In the genomic region with DNA sequence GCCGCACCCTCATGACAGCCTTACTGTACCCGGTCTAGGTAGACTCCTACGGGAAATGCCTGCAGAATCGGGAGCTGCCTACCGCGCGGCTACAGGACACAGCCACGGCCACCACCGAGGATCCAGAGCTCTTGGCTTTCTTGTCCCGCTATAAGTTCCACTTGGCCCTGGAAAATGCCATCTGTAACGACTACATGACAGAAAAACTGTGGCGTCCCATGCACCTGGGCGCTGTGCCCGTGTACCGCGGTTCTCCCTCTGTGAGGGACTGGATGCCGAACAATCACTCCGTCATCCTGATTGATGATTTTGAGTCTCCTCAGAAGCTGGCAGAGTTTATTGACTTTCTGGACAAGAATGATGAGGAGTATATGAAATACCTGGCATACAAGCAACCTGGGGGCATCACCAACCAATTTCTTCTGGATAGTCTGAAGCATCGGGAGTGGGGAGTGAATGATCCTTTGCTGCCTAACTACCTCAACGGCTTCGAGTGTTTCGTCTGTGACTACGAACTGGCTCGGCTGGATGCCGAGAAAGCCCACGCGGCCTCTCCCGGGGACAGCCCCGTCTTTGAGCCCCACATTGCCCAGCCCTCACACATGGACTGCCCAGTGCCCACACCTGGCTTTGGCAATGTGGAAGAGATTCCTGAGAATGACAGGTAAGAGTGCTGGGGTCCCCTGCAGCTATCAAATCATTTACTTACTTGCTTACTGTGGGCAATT, we compare ENCODE assay signal across 8 cellular contexts. TPM values are rescaled to one million over a fixed set of nuclear protein-coding genes. Genes with fewer than 3 reads are reported as not detected.
DNase-seq lines count a peak whose midpoint lies in the region; ATAC-seq and TF ChIP-seq lines count a peak whose summit lies in the region.

No MANE protein-coding gene starts in this region.

- H3K36me3 ChIP-seq in PC-9 (ENCODE audit: low read depth) (peaks cover 30% of the 10 kb centered on the region), duodenal mucosa (ENCODE audit: control insufficient read depth in 1 of 2, insufficient read depth in 2 of 2, low read length in 2 of 2) (peaks cover 37 to 38% of the 10 kb centered on the region in 2 donors)

- DNase-seq in activated CD4-positive, alpha-beta T cell treated with anti-CD3 and anti-CD28 coated beads, Interleukin-2, amount 10 ng/mL, durations not matched to agents 7 days and 5 days: peak; percentile 32
- no peak for DNase-seq in activated CD4-positive, alpha-beta T cell treated with anti-CD3 and anti-CD28 coated beads, Interleukin-2, amount 50 U/mL, for 4 hours
- no peak for DNase-seq in PC-9
- DNase-seq in naive thymus-derived CD8-positive, alpha-beta T cell: peak in 2 of 10 donors; percentile 10 to 15
- no peak for DNase-seq in AG08396 (ENCODE audit: low spot score)
- DNase-seq in HK-2 (ENCODE audit: unreplicated experiment): no peak
- DNase-seq in retina: no peak

- H3K27me3 Mint-ChIP-seq in activated CD4-positive, alpha-beta T cell treated with anti-CD3 and anti-CD28 coated beads, Interleukin-2, amount 10 ng/mL, durations not matched to agents 7 days and 5 days: no peaks in the 10 kb centered on the region
- no peaks in the 10 kb centered on the region for H3K27me3 Mint-ChIP-seq in naive thymus-derived CD8-positive, alpha-beta T cell

- H3K9me3 Mint-ChIP-seq in activated CD4-positive, alpha-beta T cell treated with anti-CD3 and anti-CD28 coated beads, Interleukin-2, amount 10 ng/mL, durations not matched to agents 7 days and 5 days: no peaks in the 10 kb centered on the region
- no peaks in the 10 kb centered on the region for H3K9me3 Mint-ChIP-seq in naive thymus-derived CD8-positive, alpha-beta T cell

- no peaks in the 10 kb centered on the region for H3K9me3 ChIP-seq in PC-9 (ENCODE audit: insufficient read depth, low read depth)
- H3K9me3 ChIP-seq in duodenal mucosa (ENCODE audit: control insufficient read depth in 1 of 2, low read length in 2 of 2): no peaks in the 10 kb centered on the region

- CTCF ChIA-PET in activated CD4-positive, alpha-beta T cell treated with anti-CD3 and anti-CD28 coated beads, Interleukin-2, amount 10 ng/mL, durations not matched to agents 7 days and 5 days (lab: Charles Lee): interaction anchor here (0.7 to 9.8 kb wide), 10 partner anchors 10 to 1433 kb away, joined by 3 to 103 read pairs (median 4); a partner anchor contains a TSS
- CTCF ChIA-PET in PC-9 (lab: Charles Lee): interaction anchor here (0.7 to 1.3 kb wide), 3 partner anchors 10 to 307 kb away, joined by 3 to 4 read pairs (median 3); no protein-coding TSS in a partner anchor

- peak; percentile 2 to 5 for ATAC-seq in naive thymus-derived CD8-positive, alpha-beta T cell

- no peaks in the 10 kb centered on the region for H3K9me2 ChIP-seq in PC-9 (ENCODE audit: insufficient read depth)

- H4K20me1 ChIP-seq in PC-9 (ENCODE audit: insufficient read depth): peaks cover 9% of the 10 kb centered on the region; the same call in 1 of the 2 replicates

- H3K27ac Mint-ChIP-seq in activated CD4-positive, alpha-beta T cell treated with anti-CD3 and anti-CD28 coated beads, Interleukin-2, amount 10 ng/mL, durations not matched to agents 7 days and 5 days: peak overlapping the region; percentile 94
- H3K27ac Mint-ChIP-seq in naive thymus-derived CD8-positive, alpha-beta T cell: peak overlapping the region; percentile 84 to 97 (median 94)

- H3K27ac ChIP-seq in PC-9: no peak overlapping the region
- peak overlapping the region; percentile 95 for H3K27ac ChIP-seq in duodenal mucosa (ENCODE audit: low read depth, low read length)

- H3K4me1 ChIP-seq in PC-9 (replicated peaks; ENCODE audit: insufficient read depth) (peaks cover 7% of the 10 kb centered on the region), duodenal mucosa (ENCODE audit: control insufficient read depth in 1 of 2, insufficient read depth in 2 of 2, low read length in 2 of 2) (peaks cover 23 to 28% of the 10 kb centered on the region in 2 donors)

- H3K27me3 ChIP-seq in PC-9 (ENCODE audit: insufficient read depth, low read depth) (no peaks in the 10 kb centered on the region), duodenal mucosa (ENCODE audit: control insufficient read depth in 1 of 2, insufficient read depth in 2 of 2, low read length in 2 of 2) (no peaks in the 10 kb centered on the region)

- BruUV-seq in PC-9 (replicated peaks; lab: Mats Ljungman, UMichigan): TSS peak; percentile 29

- no peaks in the 10 kb centered on the region; the same call in 1 of the 2 replicates for H3K79me2 ChIP-seq in PC-9 (ENCODE audit: low read depth)

- peaks cover 64% of the 10 kb centered on the region for H3K4me1 Mint-ChIP-seq in activated CD4-positive, alpha-beta T cell treated with anti-CD3 and anti-CD28 coated beads, Interleukin-2, amount 10 ng/mL, durations not matched to agents 7 days and 5 days
- H3K4me1 Mint-ChIP-seq in naive thymus-derived CD8-positive, alpha-beta T cell: peaks cover 34 to 66% (median 53%) of the 10 kb centered on the region in 4 donors

- H3K4me3 ChIP-seq in PC-9 (peak overlapping the region; percentile 52; the same call in 1 of the 2 replicates), duodenal mucosa (ENCODE audit: low read depth in 1 of 2, low read length in 2 of 2) (peak overlapping the region; percentile 75 to 87)

- peaks cover 30% of the 10 kb centered on the region for H3F3A ChIP-seq in PC-9 (ENCODE audit: insufficient read depth, low read depth)

- POLR2A ChIA-PET in activated CD4-positive, alpha-beta T cell treated with anti-CD3 and anti-CD28 coated beads, Interleukin-2, amount 10 ng/mL, durations not matched to agents 7 days and 5 days (lab: Charles Lee): interaction anchor here (0.5 to 2.1 kb wide), 2 partner anchors 8 to 224 kb away, joined by 5 to 9 read pairs; a partner anchor contains a TSS
- POLR2A ChIA-PET in PC-9 (lab: Charles Lee; ENCODE audit: unreplicated experiment): interaction anchor here (0.6 to 0.7 kb wide), 2 partner anchors 106 to 237 kb away, joined by 3 read pairs; no protein-coding TSS in a partner anchor
- POLR2A ChIA-PET in naive thymus-derived CD8-positive, alpha-beta T cell (lab: Charles Lee): interaction anchor here (0.6 to 6.9 kb wide), 21 partner anchors 10 to 281 kb away, joined by 3 to 169 read pairs (median 5); a partner anchor contains a TSS

- H3K9ac ChIP-seq in duodenal mucosa (ENCODE audit: low read depth in 1 of 2, low read length in 2 of 2): peak overlapping the region; percentile 72 to 76

- peak overlapping the region; percentile 95 for H3K4me3 Mint-ChIP-seq in activated CD4-positive, alpha-beta T cell treated with anti-CD3 and anti-CD28 coated beads, Interleukin-2, amount 10 ng/mL, durations not matched to agents 7 days and 5 days
- H3K4me3 Mint-ChIP-seq in naive thymus-derived CD8-positive, alpha-beta T cell: peak overlapping the region; percentile 92 to 97 (median 96)

- H2AFZ ChIP-seq in PC-9: no peak overlapping the region

- peaks cover 65% of the 10 kb centered on the region for H3K36me3 Mint-ChIP-seq in activated CD4-positive, alpha-beta T cell treated with anti-CD3 and anti-CD28 coated beads, Interleukin-2, amount 10 ng/mL, durations not matched to agents 7 days and 5 days (ENCODE audit: low read depth)
- H3K36me3 Mint-ChIP-seq in naive thymus-derived CD8-positive, alpha-beta T cell: peaks cover 0 to 64% (median 9%) of the 10 kb centered on the region in 3 donors

- intact Hi-C loops in PC-9 (cut with micrococcal nuclease; ENCODE audit: unreplicated experiment): no loop called here

- TF ChIP-seq CTCF in PC-9 (conservative IDR thresholded peaks at IDR 0.05): no peak

- peak overlapping the region; percentile 69 for H3K4me2 ChIP-seq in PC-9

RNA-seq across cellular contexts. Expression of a gene that starts 8.5 kb away (rescaled TPM):
- total RNA-seq in activated CD4-positive, alpha-beta T cell treated with anti-CD3 and anti-CD28 coated beads, Interleukin-2, amount 10 ng/mL, durations not matched to agents 7 days and 5 days: 10 to 100 TPM; 22.3 to 27.4 TPM
- 44.1 and 44.5 TPM in 2 replicates for total RNA-seq in PC-9 (2021)
- total RNA-seq in naive thymus-derived CD8-positive, alpha-beta T cell: 10 to 100 TPM; 19.9 to 22.1 TPM
- 10 to 100 TPM; 32.2 to 44.6 (median 37.9) TPM for polyA plus RNA-seq in naive thymus-derived CD8-positive, alpha-beta T cell

RNA-seq across cellular contexts. Expression of a gene that starts 12.1 kb away (rescaled TPM):
- total RNA-seq in activated CD4-positive, alpha-beta T cell treated with anti-CD3 and anti-CD28 coated beads, Interleukin-2, amount 10 ng/mL, durations not matched to agents 7 days and 5 days: 10 to 100 TPM; 79.2 to 87.3 TPM
- 49.2 and 70.0 TPM in 2 replicates for total RNA-seq in PC-9 (2021)
- 10 to 100 TPM; 79.0 to 79.9 TPM for total RNA-seq in naive thymus-derived CD8-positive, alpha-beta T cell
- 10 to 100 TPM; 12.3 to 18.5 (median 13.4) TPM for polyA plus RNA-seq in naive thymus-derived CD8-positive, alpha-beta T cell

RNA-seq across cellular contexts. Expression of a gene that starts 29.1 kb away (rescaled TPM):
- 10 to 100 TPM; 93.1 to 93.2 TPM for total RNA-seq in activated CD4-positive, alpha-beta T cell treated with anti-CD3 and anti-CD28 coated beads, Interleukin-2, amount 10 ng/mL, durations not matched to agents 7 days and 5 days
- total RNA-seq in PC-9 (2021): 83.1 and 105 TPM in 2 replicates
- 10 to 100 TPM; 72.2 to 72.7 TPM for total RNA-seq in naive thymus-derived CD8-positive, alpha-beta T cell
- 10 to 100 TPM; 18.9 to 33.5 (median 25.9) TPM for polyA plus RNA-seq in naive thymus-derived CD8-positive, alpha-beta T cell

RNA-seq across cellular contexts. Expression of a gene that starts 38.1 kb away (rescaled TPM):
- total RNA-seq in activated CD4-positive, alpha-beta T cell treated with anti-CD3 and anti-CD28 coated beads, Interleukin-2, amount 10 ng/mL, durations not matched to agents 7 days and 5 days: 10 to 100 TPM; 53.0 to 61.8 TPM
- 20.4 and 22.8 TPM in 2 replicates for total RNA-seq in PC-9 (2021)
- 100 to 1,000 TPM; 101 to 112 TPM for total RNA-seq in naive thymus-derived CD8-positive, alpha-beta T cell
- 10 to 100 TPM; 13.4 to 34.3 (median 24.5) TPM for polyA plus RNA-seq in naive thymus-derived CD8-positive, alpha-beta T cell
